Comparison of ENCODE assay signal across 10 cellular contexts in genomic region chr11:95716266-95716665, GRCh38.
DNase-seq lines count a peak whose midpoint lies in the region; ATAC-seq, FAIRE-seq and TF ChIP-seq lines count a peak whose summit lies in the region.
"Had no signal": no experiment of that assay in that cellular context is flagged by ENCODE, and none has a peak within 500 bp of the region (broad histone marks: within the 10 kb centered on the region; RNA-seq: fewer than 3 reads in every experiment).

No MANE protein-coding gene starts in this region.

- no peak for TF ChIP-seq CTCF in fibroblast of the aortic adventitia (IDR thresholded peaks at IDR 0.05; ENCODE audit: insufficient read depth, low read length)

- DNase-seq in GM12892 (ENCODE audit: insufficient read length), result no peak
- peak; percentile 35 for DNase-seq in LHCN-M2 (ENCODE audit: low read depth)
- DNase-seq in fibroblast of the aortic adventitia (ENCODE audit: low read depth), result peak; percentile 43
- DNase-seq in Ammon's horn (ENCODE audit: low spot score), result no peak
- no peak for DNase-seq in activated CD8-positive, alpha-beta memory T cell treated with anti-CD3 and anti-CD28 coated beads, Interleukin-2, amount 50 U/mL, for 48 hours
- DNase-seq in NCI-H2171 (lab: John Stamatoyannopoulos, UW), result no peak
- DNase-seq in T-helper 1 cell, result no peak
- DNase-seq: cortex of kidney had no signal

- peak; percentile 9 for ATAC-seq in GM21576 (IDR thresholded peaks at IDR 0.05; ENCODE audit: unreplicated experiment)

- no peak overlapping the region for H3K4me3 ChIP-seq in fibroblast of the aortic adventitia (ENCODE audit: low read depth, low read length)

- FAIRE-seq in GM12892 (lab: Jason Lieb, UNC), result peak; percentile 60
- FAIRE-seq: D721Med had no signal

- no peak for TF ChIP-seq POLR2A in GM12892 (IDR thresholded peaks at IDR 0.05; ENCODE audit: low read depth, low read length)

Comparison
In these comparisons a context has a peak if more than half of its experiments do, and no peak if none do; other contexts are left out.
1. DNase-seq: peak in LHCN-M2 (single experiment) and fibroblast of the aortic adventitia (single experiment); none in GM12892 (single experiment), Ammon's horn (single experiment), activated CD8-positive, alpha-beta memory T cell treated with anti-CD3 and anti-CD28 coated beads, Interleukin-2, amount 50 U/mL, for 48 hours (single experiment), NCI-H2171 (single experiment) and T-helper 1 cell (0 of 5).